13 cellular contexts compared by ENCODE assay signal in genomic region chr5:135234242-135235000, GRCh38.
"Had no signal": no experiment of that assay in that cellular context is flagged by ENCODE, and none has a peak within 500 bp of the region (broad histone marks: within the 10 kb centered on the region; RNA-seq: fewer than 3 reads in every experiment).

No MANE protein-coding gene starts in this region.

- ATAC-seq: body of pancreas, esophagus mucosa, pancreas had no signal

- DNase-seq: activated B cell treated with CpG ODN at 0.5 μM for 24 hours; activated CD4-positive, alpha-beta T cell treated with anti-CD3 and anti-CD28 coated beads, Interleukin-2, amount 10 ng/mL, durations not matched to agents 24 days and 14 days; activated CD8-positive, alpha-beta memory T cell treated with anti-CD3 and anti-CD28 coated beads for 24 hours; body of pancreas; mammary epithelial cell; pancreas; retina had no signal

- H3K36me3 Mint-ChIP-seq: activated naive CD4-positive, alpha-beta T cell treated with anti-CD3 and anti-CD28 coated beads, Interleukin-2, amount 50 U/mL, for 24 hours had no signal

- H3K9me3 ChIP-seq: body of pancreas, pancreas, tibial artery had no signal

- H3K4me3 ChIP-seq: body of pancreas, pancreas, skin epidermis, tibial artery had no signal

- H3K9me3 Mint-ChIP-seq: activated B cell treated with CpG ODN at 0.5 μM for 24 hours; activated CD4-positive, alpha-beta T cell treated with anti-CD3 and anti-CD28 coated beads, Interleukin-2, amount 10 ng/mL, durations not matched to agents 24 days and 14 days; activated naive CD4-positive, alpha-beta T cell treated with anti-CD3 and anti-CD28 coated beads, Interleukin-2, amount 50 U/mL, for 24 hours; endodermal cell; T-helper 1 cell treated with Interleukin-12 subunit alpha and Interleukin-12 subunit beta and Interleukin-4 antibody, amounts not matched to agents 30 μg/mL and 1 μg/mL, for 36 hours had no signal

- H3K27ac ChIP-seq: body of pancreas, pancreas, skin epidermis had no signal

- H3K27ac Mint-ChIP-seq: activated B cell treated with CpG ODN at 0.5 μM for 24 hours; activated CD4-positive, alpha-beta T cell treated with anti-CD3 and anti-CD28 coated beads, Interleukin-2, amount 10 ng/mL, durations not matched to agents 24 days and 14 days; activated naive CD4-positive, alpha-beta T cell treated with anti-CD3 and anti-CD28 coated beads, Interleukin-2, amount 50 U/mL, for 24 hours; endodermal cell; T-helper 1 cell treated with Interleukin-12 subunit alpha and Interleukin-12 subunit beta and Interleukin-4 antibody, amounts not matched to agents 30 μg/mL and 1 μg/mL, for 36 hours had no signal

- H3K4me1 Mint-ChIP-seq: activated B cell treated with CpG ODN at 0.5 μM for 24 hours; activated CD4-positive, alpha-beta T cell treated with anti-CD3 and anti-CD28 coated beads, Interleukin-2, amount 10 ng/mL, durations not matched to agents 24 days and 14 days; activated naive CD4-positive, alpha-beta T cell treated with anti-CD3 and anti-CD28 coated beads, Interleukin-2, amount 50 U/mL, for 24 hours; endodermal cell had no signal

- H3K27me3 Mint-ChIP-seq: activated B cell treated with CpG ODN at 0.5 μM for 24 hours; activated naive CD4-positive, alpha-beta T cell treated with anti-CD3 and anti-CD28 coated beads, Interleukin-2, amount 50 U/mL, for 24 hours had no signal

- H3K27me3 ChIP-seq: body of pancreas, pancreas, tibial artery had no signal

- H3K36me3 ChIP-seq: pancreas, tibial artery had no signal

- H3K4me3 Mint-ChIP-seq: activated B cell treated with CpG ODN at 0.5 μM for 24 hours; activated CD4-positive, alpha-beta T cell treated with anti-CD3 and anti-CD28 coated beads, Interleukin-2, amount 10 ng/mL, durations not matched to agents 24 days and 14 days; activated naive CD4-positive, alpha-beta T cell treated with anti-CD3 and anti-CD28 coated beads, Interleukin-2, amount 50 U/mL, for 24 hours; endodermal cell; T-helper 1 cell treated with Interleukin-12 subunit alpha and Interleukin-12 subunit beta and Interleukin-4 antibody, amounts not matched to agents 30 μg/mL and 1 μg/mL, for 36 hours had no signal

- H3K4me1 ChIP-seq: body of pancreas, pancreas had no signal
